1 cellular context compared by ENCODE assay signal in the genomic region with DNA sequence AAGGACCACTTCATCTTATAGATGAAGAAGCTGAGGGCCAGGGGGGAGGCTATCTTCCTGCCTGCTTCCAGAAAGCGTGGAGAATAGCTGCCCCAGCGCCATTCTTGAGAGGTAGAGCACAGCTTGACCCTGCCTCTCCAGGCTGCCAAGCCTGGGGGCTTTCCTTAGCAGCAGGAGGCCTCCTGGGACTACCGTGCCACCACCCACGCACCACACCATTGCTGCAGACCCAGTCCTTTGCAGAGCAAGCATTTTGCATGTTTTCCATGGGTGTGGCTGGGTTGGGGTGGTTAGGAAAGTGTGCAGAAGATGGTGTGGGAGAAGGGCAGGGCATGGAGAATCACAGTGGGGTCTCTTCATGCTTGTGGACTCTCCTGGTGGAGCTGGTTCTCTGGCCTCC.
TF ChIP-seq lines count a peak whose summit lies in the region.

No MANE protein-coding gene starts in this region.

TF ChIP-seq in GM23338, 12 proteins besides CTCF, POLR2A, EP300 and RAD21 (continued from another document):
- TF ChIP-seq, protein P1, sequence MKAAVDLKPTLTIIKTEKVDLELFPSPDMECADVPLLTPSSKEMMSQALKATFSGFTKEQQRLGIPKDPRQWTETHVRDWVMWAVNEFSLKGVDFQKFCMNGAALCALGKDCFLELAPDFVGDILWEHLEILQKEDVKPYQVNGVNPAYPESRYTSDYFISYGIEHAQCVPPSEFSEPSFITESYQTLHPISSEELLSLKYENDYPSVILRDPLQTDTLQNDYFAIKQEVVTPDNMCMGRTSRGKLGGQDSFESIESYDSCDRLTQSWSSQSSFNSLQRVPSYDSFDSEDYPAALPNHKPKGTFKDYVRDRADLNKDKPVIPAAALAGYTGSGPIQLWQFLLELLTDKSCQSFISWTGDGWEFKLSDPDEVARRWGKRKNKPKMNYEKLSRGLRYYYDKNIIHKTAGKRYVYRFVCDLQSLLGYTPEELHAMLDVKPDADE (IDR thresholded peaks at IDR 0.05), result no peak
- TF ChIP-seq ZNF331 (CRISPR knock-in tag; IDR thresholded peaks at IDR 0.05; ENCODE audit: low read depth) (no peak), ZNF114 (CRISPR knock-in tag; IDR thresholded peaks at IDR 0.05) (no peak), POLR2AphosphoS5 (IDR thresholded peaks at IDR 0.05; ENCODE audit: low read depth) (no peak), JUNB (IDR thresholded peaks at IDR 0.05; ENCODE audit: unreplicated experiment) (no peak), EZH2phosphoT487 (IDR thresholded peaks at IDR 0.05; ENCODE audit: unreplicated experiment) (no peak)
- TF ChIP-seq, protein P2, sequence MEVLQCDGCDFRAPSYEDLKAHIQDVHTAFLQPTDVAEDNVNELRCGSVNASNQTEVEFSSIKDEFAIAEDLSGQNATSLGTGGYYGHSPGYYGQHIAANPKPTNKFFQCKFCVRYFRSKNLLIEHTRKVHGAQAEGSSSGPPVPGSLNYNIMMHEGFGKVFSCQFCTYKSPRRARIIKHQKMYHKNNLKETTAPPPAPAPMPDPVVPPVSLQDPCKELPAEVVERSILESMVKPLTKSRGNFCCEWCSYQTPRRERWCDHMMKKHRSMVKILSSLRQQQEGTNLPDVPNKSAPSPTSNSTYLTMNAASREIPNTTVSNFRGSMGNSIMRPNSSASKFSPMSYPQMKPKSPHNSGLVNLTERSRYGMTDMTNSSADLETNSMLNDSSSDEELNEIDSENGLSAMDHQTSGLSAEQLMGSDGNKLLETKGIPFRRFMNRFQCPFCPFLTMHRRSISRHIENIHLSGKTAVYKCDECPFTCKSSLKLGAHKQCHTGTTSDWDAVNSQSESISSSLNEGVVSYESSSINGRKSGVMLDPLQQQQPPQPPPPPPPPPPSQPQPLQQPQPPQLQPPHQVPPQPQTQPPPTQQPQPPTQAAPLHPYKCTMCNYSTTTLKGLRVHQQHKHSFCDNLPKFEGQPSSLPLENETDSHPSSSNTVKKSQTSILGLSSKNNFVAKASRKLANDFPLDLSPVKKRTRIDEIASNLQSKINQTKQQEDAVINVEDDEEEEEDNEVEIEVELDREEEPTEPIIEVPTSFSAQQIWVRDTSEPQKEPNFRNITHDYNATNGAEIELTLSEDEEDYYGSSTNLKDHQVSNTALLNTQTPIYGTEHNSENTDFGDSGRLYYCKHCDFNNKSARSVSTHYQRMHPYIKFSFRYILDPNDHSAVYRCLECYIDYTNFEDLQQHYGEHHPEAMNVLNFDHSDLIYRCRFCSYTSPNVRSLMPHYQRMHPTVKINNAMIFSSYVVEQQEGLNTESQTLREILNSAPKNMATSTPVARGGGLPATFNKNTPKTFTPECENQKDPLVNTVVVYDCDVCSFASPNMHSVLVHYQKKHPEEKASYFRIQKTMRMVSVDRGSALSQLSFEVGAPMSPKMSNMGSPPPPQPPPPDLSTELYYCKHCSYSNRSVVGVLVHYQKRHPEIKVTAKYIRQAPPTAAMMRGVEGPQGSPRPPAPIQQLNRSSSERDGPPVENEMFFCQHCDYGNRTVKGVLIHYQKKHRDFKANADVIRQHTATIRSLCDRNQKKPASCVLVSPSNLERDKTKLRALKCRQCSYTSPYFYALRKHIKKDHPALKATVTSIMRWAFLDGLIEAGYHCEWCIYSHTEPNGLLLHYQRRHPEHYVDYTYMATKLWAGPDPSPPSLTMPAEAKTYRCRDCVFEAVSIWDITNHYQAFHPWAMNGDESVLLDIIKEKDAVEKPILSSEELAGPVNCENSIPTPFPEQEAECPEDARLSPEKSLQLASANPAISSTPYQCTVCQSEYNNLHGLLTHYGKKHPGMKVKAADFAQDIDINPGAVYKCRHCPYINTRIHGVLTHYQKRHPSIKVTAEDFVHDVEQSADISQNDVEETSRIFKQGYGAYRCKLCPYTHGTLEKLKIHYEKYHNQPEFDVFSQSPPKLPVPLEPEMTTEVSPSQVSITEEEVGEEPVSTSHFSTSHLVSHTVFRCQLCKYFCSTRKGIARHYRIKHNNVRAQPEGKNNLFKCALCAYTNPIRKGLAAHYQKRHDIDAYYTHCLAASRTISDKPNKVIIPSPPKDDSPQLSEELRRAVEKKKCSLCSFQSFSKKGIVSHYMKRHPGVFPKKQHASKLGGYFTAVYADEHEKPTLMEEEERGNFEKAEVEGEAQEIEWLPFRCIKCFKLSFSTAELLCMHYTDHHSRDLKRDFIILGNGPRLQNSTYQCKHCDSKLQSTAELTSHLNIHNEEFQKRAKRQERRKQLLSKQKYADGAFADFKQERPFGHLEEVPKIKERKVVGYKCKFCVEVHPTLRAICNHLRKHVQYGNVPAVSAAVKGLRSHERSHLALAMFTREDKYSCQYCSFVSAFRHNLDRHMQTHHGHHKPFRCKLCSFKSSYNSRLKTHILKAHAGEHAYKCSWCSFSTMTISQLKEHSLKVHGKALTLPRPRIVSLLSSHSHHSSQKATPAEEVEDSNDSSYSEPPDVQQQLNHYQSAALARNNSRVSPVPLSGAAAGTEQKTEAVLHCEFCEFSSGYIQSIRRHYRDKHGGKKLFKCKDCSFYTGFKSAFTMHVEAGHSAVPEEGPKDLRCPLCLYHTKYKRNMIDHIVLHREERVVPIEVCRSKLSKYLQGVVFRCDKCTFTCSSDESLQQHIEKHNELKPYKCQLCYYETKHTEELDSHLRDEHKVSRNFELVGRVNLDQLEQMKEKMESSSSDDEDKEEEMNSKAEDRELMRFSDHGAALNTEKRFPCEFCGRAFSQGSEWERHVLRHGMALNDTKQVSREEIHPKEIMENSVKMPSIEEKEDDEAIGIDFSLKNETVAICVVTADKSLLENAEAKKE (CRISPR knock-in tag; IDR thresholded peaks at IDR 0.05), result no peak
